Comparison of ENCODE assay signal across 20 cellular contexts in the genomic region with DNA sequence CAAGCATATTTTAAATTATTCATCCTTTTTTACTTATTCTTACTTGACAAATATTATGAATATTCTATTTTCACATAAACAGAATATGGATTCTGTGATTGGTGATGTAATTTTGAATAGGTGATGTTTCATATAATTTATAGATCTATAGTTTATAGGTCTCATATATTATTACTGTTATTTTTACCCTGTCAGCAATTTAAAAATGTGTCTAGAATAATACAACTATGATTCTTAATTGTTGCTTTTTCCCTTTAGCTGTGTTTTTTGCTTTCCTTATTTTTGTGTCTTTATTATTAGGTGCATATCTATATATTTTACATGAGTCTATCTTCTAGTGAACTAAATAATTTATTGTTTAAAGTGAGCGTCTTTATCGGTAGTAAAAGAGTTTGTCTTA.
DNase-seq lines count a peak whose midpoint lies in the region; ATAC-seq, FAIRE-seq and TF ChIP-seq lines count a peak whose summit lies in the region.
"Had no signal": no experiment of that assay in that cellular context is flagged by ENCODE, and none has a peak within 500 bp of the region (broad histone marks: within the 10 kb centered on the region; RNA-seq: fewer than 3 reads in every experiment).

No MANE protein-coding gene starts in this region.

- H3K36me3 ChIP-seq in IMR-90 (ENCODE audit: control insufficient read depth, insufficient read depth, low read length) = no peaks in the 10 kb centered on the region
- H3K36me3 ChIP-seq: BLaER1 treated with 17β-estradiol and CSF1 and Interleukin-3, amounts not matched to agents 10 nM and 100 nM had no signal

- no peaks in the 10 kb centered on the region for H3K4me1 Mint-ChIP-seq in osteocyte (ENCODE audit: unreplicated experiment)
- H3K4me1 Mint-ChIP-seq: B cell had no signal

- H3K4me3 ChIP-seq in A549 = no peak overlapping the region
- H3K4me3 ChIP-seq in IMR-90 (ENCODE audit: insufficient read depth, low read depth, low read length) = no peak overlapping the region
- H3K4me3 ChIP-seq: BLaER1 treated with 17β-estradiol and CSF1 and Interleukin-3, amounts not matched to agents 10 nM and 100 nM had no signal

- H2AK9ac ChIP-seq in IMR-90 (replicated peaks; ENCODE audit: low read depth, low read length, poor library complexity) = no peak overlapping the region

- H3K9me3 Mint-ChIP-seq in osteocyte (ENCODE audit: unreplicated experiment) = peaks cover 23% of the 10 kb centered on the region

- H3K23ac ChIP-seq in IMR-90 (ENCODE audit: low read depth, low read length) = no peak overlapping the region

- H2BK15ac ChIP-seq in IMR-90 (ENCODE audit: low read depth, low read length) = no peak overlapping the region

- TF ChIP-seq POLR2A in A549 (IDR thresholded peaks at IDR 0.05; ENCODE audit: low read length) (no peak), IMR-90 (IDR thresholded peaks at IDR 0.05; ENCODE audit: low read depth, low read length) (no peak)

- DNase-seq in A549 (ENCODE audit: low read depth in 1 of 2, low spot score in 1 of 2) (no peak), IMR-90 (no peak), osteocyte (ENCODE audit: extremely low spot score, unreplicated experiment) (no peak), HEK293T (ENCODE audit: extremely low spot score) (no peak)
- DNase-seq: 8988T; AML-193; Caco-2; Calu3; CD4-positive, alpha-beta T cell; CD8-positive, alpha-beta T cell; DMS79 treated with DMSO at 0.1 percent for 48 hours; GF-D8 had no signal

- WGBS in A549 (ENCODE audit: missing lambda C conversion rate) = 77% methylated on average over 2 of the region's 2 CpGs
- WGBS in IMR-90 (ENCODE audit: extremely low coverage in 2 of 2, insufficient read length in 1 of 2), 2 experiments = no CpG with 5 or more reads among the region's 2 CpGs

- H3K27ac ChIP-seq in A549 (no peak overlapping the region), IMR-90 (ENCODE audit: insufficient read depth, low read length) (no peak overlapping the region)
- H3K27ac ChIP-seq: BLaER1 treated with 17β-estradiol and CSF1 and Interleukin-3, amounts not matched to agents 10 nM and 100 nM; C4-2B had no signal

- no peak overlapping the region for H2AK5ac ChIP-seq in IMR-90 (ENCODE audit: low read depth, low read length)

- no peak overlapping the region for H3K27ac Mint-ChIP-seq in osteocyte (ENCODE audit: unreplicated experiment)
- H3K27ac Mint-ChIP-seq: B cell; CD4-positive, alpha-beta T cell; CD8-positive, alpha-beta T cell had no signal

- H3K56ac ChIP-seq in IMR-90 (ENCODE audit: extremely low read depth, insufficient read depth, low read length) = no peak overlapping the region

- H4K20me1 ChIP-seq in IMR-90 (ENCODE audit: insufficient read depth, low read length) = no peaks in the 10 kb centered on the region
- H4K20me1 ChIP-seq: BLaER1 treated with 17β-estradiol and CSF1 and Interleukin-3, amounts not matched to agents 10 nM and 100 nM had no signal

- H2BK20ac ChIP-seq in IMR-90 (ENCODE audit: low read depth, low read length) = no peak overlapping the region

- no peak overlapping the region for H3K4ac ChIP-seq in IMR-90 (ENCODE audit: low read depth, low read length)

- no peak overlapping the region for H3K18ac ChIP-seq in IMR-90 (ENCODE audit: low read depth, low read length)

- CTCF ChIA-PET in A549 (lab: Yijun Ruan, JAX) = no interaction called here
- CTCF ChIA-PET in IMR-90 (lab: Yijun Ruan, JAX) = no interaction called here
- CTCF ChIA-PET in HEK293T (lab: Yijun Ruan, JAX) = no interaction called here

- intact Hi-C loops in IMR-90 (cut with micrococcal nuclease) = no loop called here

- dilution Hi-C loops in IMR-90 (cut with HindIII; ENCODE audit: low sequenced_read_pairs, unreplicated experiment) = no loop called here

- no peak overlapping the region for H3K4me3 Mint-ChIP-seq in osteocyte (ENCODE audit: unreplicated experiment)
- H3K4me3 Mint-ChIP-seq: B cell; CD4-positive, alpha-beta T cell; CD8-positive, alpha-beta T cell had no signal

- no peak overlapping the region for H3K14ac ChIP-seq in IMR-90 (replicated peaks; ENCODE audit: low read depth, low read length)

- no peak overlapping the region for H4K91ac ChIP-seq in IMR-90 (ENCODE audit: insufficient read depth, low read depth, low read length)

- POLR2A ChIA-PET in A549 (lab: Yijun Ruan, JAX) (no interaction called here), IMR-90 (lab: Charles Lee; ENCODE audit: unreplicated experiment) (no interaction called here), HEK293T (lab: Yijun Ruan, JAX) (no interaction called here)

- no TSS peak for BruUV-seq in IMR-90 (replicated peaks; lab: Mats Ljungman, UMichigan)

- no peak overlapping the region for H3K4me2 ChIP-seq in A549
- H3K4me2 ChIP-seq in IMR-90 (ENCODE audit: low read depth, low read length) = no peak overlapping the region
- H3K4me2 ChIP-seq: BLaER1 treated with 17β-estradiol and CSF1 and Interleukin-3, amounts not matched to agents 10 nM and 100 nM had no signal

- H3K9me1 ChIP-seq in IMR-90 (ENCODE audit: insufficient read depth, low read length) = no peaks in the 10 kb centered on the region

- TF ChIP-seq RAD21 in A549 (conservative IDR thresholded peaks at IDR 0.05 in 1 of 2, IDR thresholded peaks at IDR 0.05 in 1 of 2) = no peak
- TF ChIP-seq RAD21 in IMR-90 (IDR thresholded peaks at IDR 0.05; ENCODE audit: low read length) = no peak

- no peak overlapping the region for H2BK120ac ChIP-seq in IMR-90 (ENCODE audit: low read depth, low read length)

- no peak overlapping the region for H4K8ac ChIP-seq in IMR-90 (ENCODE audit: low read depth in 2 of 2, low read length in 2 of 2)

- TF ChIP-seq CTCF in A549 (IDR thresholded peaks at IDR 0.05) (no peak), IMR-90 (conservative IDR thresholded peaks at IDR 0.05; ENCODE audit: low read depth, low read length) (no peak), osteocyte (IDR thresholded peaks at IDR 0.05) (no peak)

- H3K27me3 ChIP-seq in IMR-90 (ENCODE audit: control insufficient read depth, insufficient read depth, low read length) = no peaks in the 10 kb centered on the region
- H3K27me3 ChIP-seq: BLaER1 treated with 17β-estradiol and CSF1 and Interleukin-3, amounts not matched to agents 10 nM and 100 nM had no signal

- H3K9ac ChIP-seq in IMR-90 (ENCODE audit: low read depth, low read length) = no peak overlapping the region
- H3K9ac ChIP-seq: BLaER1 treated with 17β-estradiol and CSF1 and Interleukin-3, amounts not matched to agents 10 nM and 100 nM had no signal

- TF ChIP-seq EP300 in A549 (IDR thresholded peaks at IDR 0.05) = no peak

- H2BK5ac ChIP-seq in IMR-90 (ENCODE audit: low read depth, low read length, poor library complexity, severe bottlenecking) = no peak overlapping the region

- FAIRE-seq in A549 (lab: Jason Lieb, UNC) (no peak), colon (lab: Jason Lieb, UNC) (peak; percentile 10)
- FAIRE-seq: D721Med, GM12891, GM19239 had no signal

- no peak overlapping the region for H2AFZ ChIP-seq in IMR-90 (replicated peaks; ENCODE audit: low read length, poor library complexity)

- no peaks in the 10 kb centered on the region for H3K4me1 ChIP-seq in A549
- no peaks in the 10 kb centered on the region for H3K4me1 ChIP-seq in IMR-90 (ENCODE audit: control insufficient read depth, insufficient read depth, low read length)
- H3K4me1 ChIP-seq: Caco-2 had no signal

- no peaks in the 10 kb centered on the region for H3K27me3 Mint-ChIP-seq in osteocyte (ENCODE audit: unreplicated experiment)
- H3K27me3 Mint-ChIP-seq: B cell; CD4-positive, alpha-beta T cell had no signal

- peaks cover 7% of the 10 kb centered on the region for H3K36me3 Mint-ChIP-seq in osteocyte (ENCODE audit: unreplicated experiment)
- H3K36me3 Mint-ChIP-seq: CD8-positive, alpha-beta T cell had no signal

- ATAC-seq in A549 (no peak), IMR-90 (ENCODE audit: low read depth) (no peak), HG02885 (IDR thresholded peaks at IDR 0.05; ENCODE audit: poor library complexity, unreplicated experiment) (no peak)
- ATAC-seq: CD8-positive, alpha-beta T cell had no signal

- in situ Hi-C loops in IMR-90 (cut with MboI; ENCODE audit: low sequenced_read_pairs) = no loop called here

- peaks cover 2% of the 10 kb centered on the region; the same call in 1 of the 3 replicates for H3K9me3 ChIP-seq in A549
- H3K9me3 ChIP-seq in IMR-90 (ENCODE audit: control insufficient read depth, insufficient read depth, low read length) = peaks cover 5% of the 10 kb centered on the region; the same call in 1 of the 2 replicates

- H3K79me1 ChIP-seq in IMR-90 (ENCODE audit: low read depth in 1 of 2, low read length in 2 of 2) = no peaks in the 10 kb centered on the region

- no peak overlapping the region for H4K5ac ChIP-seq in IMR-90 (ENCODE audit: low read depth, low read length)

TF ChIP-seq in A549, 52 proteins besides CTCF, POLR2A, EP300 and RAD21:
- TF ChIP-seq MAFK (IDR thresholded peaks at IDR 0.05; ENCODE audit: partially characterized antibody) (peak; percentile 76), FOSL2 (IDR thresholded peaks at IDR 0.05) (no peak), FOSL2 (CRISPR knock-in tag; IDR thresholded peaks at IDR 0.05) (no peak)

TF ChIP-seq in IMR-90, 13 proteins besides CTCF, POLR2A, EP300 and RAD21:
- no peak for TF ChIP-seq FOS (IDR thresholded peaks at IDR 0.05; ENCODE audit: low read depth, low read length)
- peak; percentile 86 for TF ChIP-seq MAFK (IDR thresholded peaks at IDR 0.05; ENCODE audit: low read depth, low read length)

TF ChIP-seq in HEK293T, 16 proteins besides CTCF, POLR2A, EP300 and RAD21:
- TF ChIP-seq, protein P1, sequence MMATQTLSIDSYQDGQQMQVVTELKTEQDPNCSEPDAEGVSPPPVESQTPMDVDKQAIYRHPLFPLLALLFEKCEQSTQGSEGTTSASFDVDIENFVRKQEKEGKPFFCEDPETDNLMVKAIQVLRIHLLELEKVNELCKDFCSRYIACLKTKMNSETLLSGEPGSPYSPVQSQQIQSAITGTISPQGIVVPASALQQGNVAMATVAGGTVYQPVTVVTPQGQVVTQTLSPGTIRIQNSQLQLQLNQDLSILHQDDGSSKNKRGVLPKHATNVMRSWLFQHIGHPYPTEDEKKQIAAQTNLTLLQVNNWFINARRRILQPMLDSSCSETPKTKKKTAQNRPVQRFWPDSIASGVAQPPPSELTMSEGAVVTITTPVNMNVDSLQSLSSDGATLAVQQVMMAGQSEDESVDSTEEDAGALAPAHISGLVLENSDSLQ (IDR thresholded peaks at IDR 0.05) = no peak
- TF ChIP-seq TARDBP (IDR thresholded peaks at IDR 0.05) (no peak), CTBP1 (IDR thresholded peaks at IDR 0.05; ENCODE audit: borderline replicate concordance) (no peak), NFRKB (IDR thresholded peaks at IDR 0.05) (no peak), BHLHE40 (IDR thresholded peaks at IDR 0.05; ENCODE audit: borderline replicate concordance) (no peak), L3MBTL2 (conservative IDR thresholded peaks at IDR 0.05) (no peak), FOXK2 (IDR thresholded peaks at IDR 0.05) (no peak), ZNF384 (IDR thresholded peaks at IDR 0.05) (no peak), ELF4 (IDR thresholded peaks at IDR 0.05) (no peak), FOXM1 (IDR thresholded peaks at IDR 0.05; ENCODE audit: borderline replicate concordance) (no peak)
